1 cellular context compared by ENCODE assay signal in genomic region chr7:92528958-92529264, GRCh38.
TF ChIP-seq lines count a peak whose summit lies in the region.

No MANE protein-coding gene starts in this region.

TF ChIP-seq in K562, 482 proteins besides CTCF, POLR2A, EP300 and RAD21 (continues in another document):
- TF ChIP-seq BRD9 (IDR thresholded peaks at IDR 0.05; ENCODE audit: low read depth, partially characterized antibody) (peak; percentile 16), ZNF518B (CRISPR knock-in tag; IDR thresholded peaks at IDR 0.05) (0 out of 2 replicates have a peak, but pooled peaks have one; percentile 54), SMARCE1 (IDR thresholded peaks at IDR 0.05) (no peak; the same call in 1 of the 2 replicates), SAFB (IDR thresholded peaks at IDR 0.05; ENCODE audit: borderline replicate concordance, low read depth, low read length) (no peak), EGR1 (conservative IDR thresholded peaks at IDR 0.05) (no peak), REST (CRISPR knock-in tag; IDR thresholded peaks at IDR 0.05; ENCODE audit: low read depth) (0 out of 2 replicates have a peak, but pooled peaks have one; percentile 43), ATF1 (CRISPR knock-in tag; IDR thresholded peaks at IDR 0.05) (no peak), ATF1 (tag; IDR thresholded peaks at IDR 0.05) (peak; percentile 77), ZBTB9 (CRISPR knock-in tag; IDR thresholded peaks at IDR 0.05) (0 out of 2 replicates have a peak, but pooled peaks have one; percentile 7), TEAD1 (CRISPR knock-in tag; IDR thresholded peaks at IDR 0.05) (peak in 1 of 2 experiments; percentile 9; a peak in 1 of 4 replicates), RBFOX2 (IDR thresholded peaks at IDR 0.05; ENCODE audit: low read depth, low read length) (peak; percentile 12; the same call in 1 of the 2 replicates), ZNF318 (IDR thresholded peaks at IDR 0.05; ENCODE audit: borderline replicate concordance in 1 of 2, low read depth in 1 of 2) (peak in 1 of 2 experiments; percentile 14; a peak in 2 of 4 replicates), ZNF561 (CRISPR knock-in tag; conservative IDR thresholded peaks at IDR 0.05) (no peak), CREB3L1 (IDR thresholded peaks at IDR 0.05; ENCODE audit: borderline replicate concordance, low read depth) (peak; percentile 38; the same call in 1 of the 2 replicates), HNRNPK (IDR thresholded peaks at IDR 0.05; ENCODE audit: low read depth, low read length, poor library complexity, severe bottlenecking) (no peak), ZNF655 (CRISPR knock-in tag; IDR thresholded peaks at IDR 0.05) (no peak), HDAC3 (IDR thresholded peaks at IDR 0.05; ENCODE audit: borderline replicate concordance, partially characterized antibody) (no peak), NBN (IDR thresholded peaks at IDR 0.05; ENCODE audit: low read depth) (0 out of 2 replicates have a peak, but pooled peaks have one; percentile 13), SIN3A (IDR thresholded peaks at IDR 0.05; ENCODE audit: borderline replicate concordance in 2 of 2, control insufficient read depth in 1 of 2, low read depth in 2 of 2, low read length in 2 of 2) (0 out of 4 replicates have a peak, but pooled peaks of 1 of the 2 experiments have one; percentile 14), ZBTB12 (CRISPR knock-in tag; IDR thresholded peaks at IDR 0.05) (no peak), CBFB (CRISPR knock-in tag; IDR thresholded peaks at IDR 0.05) (0 out of 2 replicates have a peak, but pooled peaks have one; percentile 35), ZNF165 (CRISPR knock-in tag; IDR thresholded peaks at IDR 0.05; ENCODE audit: borderline replicate concordance) (0 out of 2 replicates have a peak, but pooled peaks have one; percentile 8), MECOM (CRISPR knock-in tag; IDR thresholded peaks at IDR 0.05) (0 out of 2 replicates have a peak, but pooled peaks have one; percentile 37), ZNF512 (tag; IDR thresholded peaks at IDR 0.05) (no peak), GTF2F1 (IDR thresholded peaks at IDR 0.05; ENCODE audit: low read depth, low read length) (no peak), PHTF2 (CRISPR knock-in tag; IDR thresholded peaks at IDR 0.05) (no peak), ZBTB34 (CRISPR knock-in tag; IDR thresholded peaks at IDR 0.05) (no peak), ERF (CRISPR knock-in tag; IDR thresholded peaks at IDR 0.05) (0 out of 2 replicates have a peak, but pooled peaks have one; percentile 1)
